Comparison of ENCODE assay signal across 9 cellular contexts in the genomic region with DNA sequence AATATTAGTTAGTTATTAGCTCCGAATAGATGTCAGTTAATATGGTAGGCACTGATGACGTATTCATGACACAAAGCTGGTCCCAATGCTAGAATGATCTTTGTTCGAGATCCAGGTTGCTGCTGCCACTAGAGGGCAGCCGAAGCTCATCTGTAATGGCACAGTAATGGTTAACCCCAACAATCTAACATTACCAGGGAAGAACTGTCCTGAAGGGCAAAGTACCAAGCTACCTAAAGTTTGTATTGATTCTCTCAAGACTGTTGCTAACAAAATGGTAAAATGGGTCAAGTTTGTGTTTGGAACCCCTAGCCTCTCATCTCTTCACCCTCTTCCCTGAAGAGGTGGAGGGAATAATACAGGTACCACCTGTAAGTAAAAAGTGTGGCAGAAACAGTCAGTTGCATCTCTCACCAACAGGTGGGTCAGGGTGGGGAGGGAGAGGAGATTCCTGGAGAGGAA. TPM values are rescaled to one million over a fixed set of nuclear protein-coding genes. Genes with fewer than 3 reads are reported as not detected.
DNase-seq lines count a peak whose midpoint lies in the region; ATAC-seq and TF ChIP-seq lines count a peak whose summit lies in the region.
"Not testable (repeated sequence)": the region's sequence is repeated elsewhere in the genome, so short reads cannot be mapped to it uniquely, and the experiment has no call there.
"Had no signal": no experiment of that assay in that cellular context is flagged by ENCODE, and none has a peak within 500 bp of the region (broad histone marks: within the 10 kb centered on the region; RNA-seq: fewer than 3 reads in every experiment).

No MANE protein-coding gene starts in this region.

- H3K4me1 ChIP-seq in CD4-positive, CD25-positive, alpha-beta regulatory T cell (ENCODE audit: control insufficient read depth, insufficient read depth, low read length, poor library complexity, severe bottlenecking); HEK293 (ENCODE audit: control insufficient read depth, insufficient read depth, low read length); hepatocyte (ENCODE audit: insufficient read depth): not testable (repeated sequence)

- not testable (repeated sequence) for H3K9me3 Mint-ChIP-seq in CD4-positive, CD25-positive, alpha-beta regulatory T cell; progenitor cell of endocrine pancreas (ENCODE audit: low read depth)

- not testable (repeated sequence) for H3K4me2 ChIP-seq in hepatocyte

- H3K36me3 Mint-ChIP-seq in CD4-positive, CD25-positive, alpha-beta regulatory T cell; T-helper 17 cell (ENCODE audit: low read depth); progenitor cell of endocrine pancreas (ENCODE audit: insufficient read depth): not testable (repeated sequence)

- WGBS in hepatocyte (ENCODE audit: low lambda C conversion rate, missing lambda C conversion rate) = 22% methylated on average over 4 of the region's 4 CpGs

- H3K27me3 Mint-ChIP-seq in CD4-positive, CD25-positive, alpha-beta regulatory T cell; T-helper 17 cell; progenitor cell of endocrine pancreas: not testable (repeated sequence)

- peak overlapping the region; percentile 23 for H3K27ac ChIP-seq in CD4-positive, CD25-positive, alpha-beta regulatory T cell (ENCODE audit: insufficient read depth, low read length, poor library complexity, severe bottlenecking)
- H3K27ac ChIP-seq in HEK293 (ENCODE audit: extremely low read depth, low read depth, low read length); hepatocyte: not testable (repeated sequence)

- ATAC-seq in CD4-positive, CD25-positive, alpha-beta regulatory T cell (ENCODE audit: low read depth in 2 of 2) = peak; percentile 68 to 80
- ATAC-seq in GM18909 (IDR thresholded peaks at IDR 0.05; ENCODE audit: poor library complexity, unreplicated experiment) (peak; percentile 90), HG03432 (IDR thresholded peaks at IDR 0.05; ENCODE audit: unreplicated experiment) (peak; percentile 86), T-helper 17 cell (peak; percentile 94)

- H3K79me2 ChIP-seq in hepatocyte = not testable (repeated sequence)

- POLR2A ChIA-PET in HEK293 (lab: Yijun Ruan, JAX) = not testable (repeated sequence)

- TF ChIP-seq CTCF in HEK293 (tag by site-specific recombination; IDR thresholded peaks at IDR 0.05) = not testable (repeated sequence)
- TF ChIP-seq CTCF in choroid plexus epithelial cell (conservative IDR thresholded peaks at IDR 0.05; ENCODE audit: low read depth, low read length) = peak; percentile 45
- TF ChIP-seq CTCF in hepatocyte (IDR thresholded peaks at IDR 0.05; ENCODE audit: poor library complexity) = peak; percentile 44
- TF ChIP-seq CTCF in progenitor cell of endocrine pancreas (IDR thresholded peaks at IDR 0.05; ENCODE audit: unreplicated experiment) = peak; percentile 54

- H3K9me3 ChIP-seq in CD4-positive, CD25-positive, alpha-beta regulatory T cell (ENCODE audit: control insufficient read depth in 2 of 2, low read length in 2 of 2); HEK293 (ENCODE audit: control insufficient read depth, insufficient read depth, low read depth, low read length); T-helper 17 cell (ENCODE audit: control insufficient read depth, low read length, poor library complexity, severe bottlenecking); hepatocyte (ENCODE audit: low read depth): not testable (repeated sequence)

- not testable (repeated sequence) for H3K9me2 ChIP-seq in hepatocyte (replicated peaks; ENCODE audit: insufficient read depth)

- CTCF ChIA-PET in HEK293 (lab: Yijun Ruan, JAX) = not testable (repeated sequence)

- not testable (repeated sequence) for H3K4me1 Mint-ChIP-seq in CD4-positive, CD25-positive, alpha-beta regulatory T cell; T-helper 17 cell; progenitor cell of endocrine pancreas (ENCODE audit: low read depth)

- not testable (repeated sequence) for H3K27me3 ChIP-seq in CD4-positive, CD25-positive, alpha-beta regulatory T cell (ENCODE audit: control insufficient read depth, insufficient read depth, low read length); hepatocyte

- H3K4me3 Mint-ChIP-seq in CD4-positive, CD25-positive, alpha-beta regulatory T cell; T-helper 17 cell; progenitor cell of endocrine pancreas (ENCODE audit: low read depth): not testable (repeated sequence)

- not testable (repeated sequence) for H2AFZ ChIP-seq in hepatocyte

- not testable (repeated sequence) for H4K20me1 ChIP-seq in hepatocyte (ENCODE audit: insufficient read depth, poor library complexity, severe bottlenecking)

- not testable (repeated sequence) for H3K27ac Mint-ChIP-seq in CD4-positive, CD25-positive, alpha-beta regulatory T cell; T-helper 17 cell; progenitor cell of endocrine pancreas

- DNase-seq in CD4-positive, CD25-positive, alpha-beta regulatory T cell = peak in 1 of 3 donors; percentile 26
- not testable (repeated sequence) for DNase-seq in T-helper 17 cell; choroid plexus epithelial cell (ENCODE audit: low read depth); hepatocyte (ENCODE audit: low spot score); progenitor cell of endocrine pancreas (ENCODE audit: low spot score, unreplicated experiment)

- not testable (repeated sequence) for H3K4me3 ChIP-seq in CD4-positive, CD25-positive, alpha-beta regulatory T cell (ENCODE audit: low read depth, low read length); HEK293 (ENCODE audit: low read depth, low read length); choroid plexus epithelial cell (ENCODE audit: low read depth, low read length); hepatocyte

- H3K36me3 ChIP-seq in CD4-positive, CD25-positive, alpha-beta regulatory T cell (ENCODE audit: control insufficient read depth, insufficient read depth, low read length); HEK293 (ENCODE audit: control insufficient read depth in 2 of 2, insufficient read depth in 1 of 2, low read length in 2 of 2); hepatocyte (replicated peaks; ENCODE audit: insufficient read depth, low read depth): not testable (repeated sequence)

TF ChIP-seq in HEK293, 187 proteins besides CTCF, POLR2A, EP300 and RAD21:
- TF ChIP-seq SCRT1 (tag by site-specific recombination; IDR thresholded peaks at IDR 0.05; ENCODE audit: borderline replicate concordance) (peak; percentile 97), SCRT2 (tag by site-specific recombination; IDR thresholded peaks at IDR 0.05) (peak; percentile 97)

RNA-seq across cellular contexts. Expression of a gene that starts 33.6 kb away (rescaled TPM):
- total RNA-seq in CD4-positive, CD25-positive, alpha-beta regulatory T cell = 91.3 TPM
- polyA plus RNA-seq in CD4-positive, CD25-positive, alpha-beta regulatory T cell = 10 to 100 TPM in 3 of 4 donors, 1 to 10 TPM in 1; 7.0 to 12.7 (median 10.2) TPM
- 10 to 100 TPM; 73.6 to 84.4 TPM for total RNA-seq in T-helper 17 cell
- 10.3 and 13.4 TPM in 2 replicates for total RNA-seq in hepatocyte
- 19.9 and 22.7 TPM in 2 replicates for polyA plus RNA-seq in hepatocyte
- 68.6 and 70.6 TPM in 2 replicates for total RNA-seq in progenitor cell of endocrine pancreas

RNA-seq across cellular contexts. Expression of a gene that starts 39.6 kb away (rescaled TPM):
- total RNA-seq in CD4-positive, CD25-positive, alpha-beta regulatory T cell = not detected
- under 1 TPM in 1 of 4 donors, not detected in 3; 0.15 TPM for polyA plus RNA-seq in CD4-positive, CD25-positive, alpha-beta regulatory T cell
- total RNA-seq in T-helper 17 cell (not detected), hepatocyte (not detected in 2 replicates), progenitor cell of endocrine pancreas (not detected in 2 replicates)
- 1.4 and 1.5 TPM in 2 replicates for polyA plus RNA-seq in hepatocyte
- total RNA-seq: dermis microvascular lymphatic vessel endothelial cell had no signal

RNA-seq across cellular contexts. Expression of a gene that starts 57.1 kb away (rescaled TPM):
- 28.2 TPM for total RNA-seq in CD4-positive, CD25-positive, alpha-beta regulatory T cell
- polyA plus RNA-seq in CD4-positive, CD25-positive, alpha-beta regulatory T cell = 1 to 10 TPM in 1 of 4 donors, under 1 TPM in 3; 0.73 to 1.3 (median 0.81) TPM
- total RNA-seq in T-helper 17 cell = 10 to 100 TPM; 13.7 to 19.4 TPM
- 0.72 and 5.0 TPM in 2 replicates for total RNA-seq in hepatocyte
- polyA plus RNA-seq in hepatocyte = 6.0 and 6.7 TPM in 2 replicates
- total RNA-seq in progenitor cell of endocrine pancreas = 10.2 and 11.3 TPM in 2 replicates
